8 cellular contexts compared by ENCODE assay signal in genomic region chr11:68270334-68271022, GRCh38. TPM values are rescaled to one million over a fixed set of nuclear protein-coding genes. Genes with fewer than 3 reads are reported as not detected.
DNase-seq lines count a peak whose midpoint lies in the region; ATAC-seq and TF ChIP-seq lines count a peak whose summit lies in the region.

No MANE protein-coding gene starts in this region.

- peak overlapping the region; percentile 91 for H3K4me3 ChIP-seq in GM08714 (ENCODE audit: low read length)
- H3K4me3 ChIP-seq in SK-N-MC, result peak overlapping the region; percentile 99
- H3K4me3 ChIP-seq in fibroblast of pulmonary artery (replicated peaks; ENCODE audit: low read depth, low read length), result peak overlapping the region; percentile 88
- H3K4me3 ChIP-seq in psoas muscle, result peak overlapping the region; percentile 72

- H3K9me3 ChIP-seq in SK-N-MC (ENCODE audit: low read depth, low read length), result no peaks in the 10 kb centered on the region
- no peaks in the 10 kb centered on the region for H3K9me3 ChIP-seq in psoas muscle

- ATAC-seq in psoas muscle (no peak), GM18909 (IDR thresholded peaks at IDR 0.05; ENCODE audit: poor library complexity, unreplicated experiment) (no peak)

- H3K27me3 ChIP-seq in psoas muscle (ENCODE audit: insufficient read depth in 3 of 3, low read length in 2 of 3), result no peaks in the 10 kb centered on the region

- H3K36me3 ChIP-seq in SK-N-MC (ENCODE audit: insufficient read depth, low read length) (peaks cover 24% of the 10 kb centered on the region; the same call in 1 of the 2 replicates), psoas muscle (ENCODE audit: insufficient read depth in 1 of 2, low read depth in 1 of 2) (peaks cover 0 to 27% of the 10 kb centered on the region in 2 donors)

- no peak for TF ChIP-seq CTCF in fibroblast of pulmonary artery (IDR thresholded peaks at IDR 0.05; ENCODE audit: low read length, missing control alignments)
- no peak for TF ChIP-seq CTCF in psoas muscle (IDR thresholded peaks at IDR 0.05)

- H3K9ac ChIP-seq in SK-N-MC (ENCODE audit: insufficient read length), result peak overlapping the region; percentile 94

- peaks cover 25% of the 10 kb centered on the region for H3K4me1 ChIP-seq in psoas muscle

- 60 to 69% (median 68%) methylated on average over 7 of the region's 7 CpGs for WGBS in psoas muscle, 3 donors

- H3K27ac ChIP-seq in SK-N-MC, result peak overlapping the region; percentile 45
- H3K27ac ChIP-seq in psoas muscle, result peak overlapping the region; percentile 88

- DNase-seq in SK-N-MC (ENCODE audit: low read depth, low spot score), result no peak
- no peak for DNase-seq in fibroblast of pulmonary artery (ENCODE audit: low read depth)
- DNase-seq in psoas muscle, result no peak
- DNase-seq in NCI-H524 treated with DMSO at 0.1 percent for 48 hours (lab: John Stamatoyannopoulos, UW), result no peak
- DNase-seq in NK-92 treated with Interleukin-12 subunit alpha and Interleukin-12 subunit beta, amount 100 ng/mL, for 24 hours (lab: John Stamatoyannopoulos, UW), result no peak
- DNase-seq in putamen (ENCODE audit: low spot score), result no peak

- intact Hi-C loops in psoas muscle (cut with DNase I), result loop anchor here in 1 of 2 donors (5.0 kb wide), 1 partner anchor 112 kb away; no protein-coding TSS in a partner anchor

RNA-seq across cellular contexts. Expression of gene C11orf24, which starts 1.3 kb away (rescaled TPM):
- total RNA-seq in psoas muscle, result 10 to 100 TPM in 3 of 4 donors, 1 to 10 TPM in 1; 9.0 to 22.2 (median 19.1) TPM
- polyA plus RNA-seq in psoas muscle, result 10 to 100 TPM; 12.3 to 49.8 (median 23.3) TPM

RNA-seq across cellular contexts. Expression of gene LRP5, which starts 41.9 kb away (rescaled TPM):
- 10 to 100 TPM; 16.7 to 19.2 (median 17.9) TPM for total RNA-seq in psoas muscle
- 1 to 10 TPM; 5.3 to 8.0 (median 6.5) TPM for polyA plus RNA-seq in psoas muscle

RNA-seq across cellular contexts. Expression of gene KMT5B, which starts 57.4 kb away (rescaled TPM):
- total RNA-seq in psoas muscle, result 10 to 100 TPM; 17.9 to 27.6 (median 26.1) TPM
- 10 to 100 TPM in 2 of 3 donors, 1 to 10 TPM in 1; 9.8 to 18.1 (median 11.7) TPM for polyA plus RNA-seq in psoas muscle
